In the genomic region with DNA sequence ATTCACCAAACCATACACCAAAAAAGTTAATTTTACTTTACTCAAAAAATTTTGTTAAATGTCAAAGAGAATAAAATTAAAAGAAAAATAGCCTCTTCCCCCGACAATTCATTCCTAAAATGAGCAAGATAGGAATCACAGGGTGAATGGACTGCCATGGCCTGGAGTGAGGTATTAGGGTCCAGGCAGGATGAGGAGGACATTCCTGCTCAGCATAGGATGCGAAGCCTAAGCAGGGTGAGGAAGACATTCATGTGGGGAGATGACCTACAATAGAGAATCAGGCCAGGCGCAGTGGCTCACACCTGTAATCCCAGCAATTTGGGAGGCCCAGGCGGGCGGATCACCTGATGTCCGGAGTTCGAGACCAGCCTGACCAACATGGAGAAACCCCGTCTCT, we compare ENCODE assay signal across 1 cellular context.
TF ChIP-seq lines count a peak whose summit lies in the region.

No MANE protein-coding gene starts in this region.

TF ChIP-seq in GM23338, 12 proteins besides CTCF, POLR2A, EP300 and RAD21 (continued from another document):
- TF ChIP-seq, protein P1, sequence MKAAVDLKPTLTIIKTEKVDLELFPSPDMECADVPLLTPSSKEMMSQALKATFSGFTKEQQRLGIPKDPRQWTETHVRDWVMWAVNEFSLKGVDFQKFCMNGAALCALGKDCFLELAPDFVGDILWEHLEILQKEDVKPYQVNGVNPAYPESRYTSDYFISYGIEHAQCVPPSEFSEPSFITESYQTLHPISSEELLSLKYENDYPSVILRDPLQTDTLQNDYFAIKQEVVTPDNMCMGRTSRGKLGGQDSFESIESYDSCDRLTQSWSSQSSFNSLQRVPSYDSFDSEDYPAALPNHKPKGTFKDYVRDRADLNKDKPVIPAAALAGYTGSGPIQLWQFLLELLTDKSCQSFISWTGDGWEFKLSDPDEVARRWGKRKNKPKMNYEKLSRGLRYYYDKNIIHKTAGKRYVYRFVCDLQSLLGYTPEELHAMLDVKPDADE (IDR thresholded peaks at IDR 0.05), result no peak
- no peak for TF ChIP-seq EZH2 (IDR thresholded peaks at IDR 0.05; ENCODE audit: low read depth, unreplicated experiment)
